19 cellular contexts compared by ENCODE assay signal in genomic region chr3:30408105-30408557, GRCh38.
A peak's percentile ranks its signal among the peaks of the same experiment; 100 is the strongest.
DNase-seq lines count a peak whose midpoint lies in the region; ATAC-seq and TF ChIP-seq lines count a peak whose summit lies in the region.
"Had no signal": no experiment of that assay in that cellular context is flagged by ENCODE, and none has a peak within 500 bp of the region (broad histone marks: within the 10 kb centered on the region; RNA-seq: fewer than 3 reads in every experiment).

No MANE protein-coding gene starts in this region.

- dilution Hi-C loops in mammary epithelial cell (cut with HindIII; ENCODE audit: low sequenced_read_pairs) = no loop called here

- H3K79me2 ChIP-seq in mammary epithelial cell (ENCODE audit: insufficient read depth, low read length) = no peaks in the 10 kb centered on the region

- no peaks in the 10 kb centered on the region for H3K9me3 ChIP-seq in mammary epithelial cell (replicated peaks; ENCODE audit: insufficient read depth, low read length)

- WGBS in mammary epithelial cell (ENCODE audit: low coverage, missing lambda C conversion rate) = 71% methylated on average over 2 of the region's 2 CpGs

- no peak overlapping the region for H3K27ac Mint-ChIP-seq in neural crest cell (ENCODE audit: unreplicated experiment)
- H3K27ac Mint-ChIP-seq in T-helper 2 cell treated with Interferon-gamma antibody and Interleukin-4, amounts not matched to agents 5 μg/mL and 100 μg/mL, for 36 hours = no peak overlapping the region
- H3K27ac Mint-ChIP-seq in activated CD4-positive, alpha-beta memory T cell treated with anti-CD3 and anti-CD28 coated beads, Interleukin-2, amount 10 ng/mL, durations not matched to agents 7 days and 5 days = no peak overlapping the region
- H3K27ac Mint-ChIP-seq: activated naive CD4-positive, alpha-beta T cell treated with anti-CD3 and anti-CD28 coated beads, Interleukin-2, amount 10 ng/mL, durations not matched to agents 7 days and 5 days; effector memory CD8-positive, alpha-beta T cell; IgD-negative memory B cell; stimulated activated memory B cell treated with anti-CD40 and anti-IgM and Interleukin-4, amounts not matched to agents 10 μg/mL and 1 μg/mL and 100 μg/mL, for 72 hours had no signal

- no peak overlapping the region for H3K4me3 ChIP-seq in mammary epithelial cell (replicated peaks in 1 of 3; ENCODE audit: insufficient read depth in 1 of 3, low read depth in 2 of 3, low read length in 3 of 3)
- H3K4me3 ChIP-seq: GM12878, skin epidermis had no signal

- no peaks in the 10 kb centered on the region for H3K27me3 Mint-ChIP-seq in neural crest cell (ENCODE audit: low read depth)
- no peaks in the 10 kb centered on the region for H3K27me3 Mint-ChIP-seq in T-helper 2 cell treated with Interferon-gamma antibody and Interleukin-4, amounts not matched to agents 5 μg/mL and 100 μg/mL, for 36 hours (ENCODE audit: low read depth)
- H3K27me3 Mint-ChIP-seq in activated CD4-positive, alpha-beta memory T cell treated with anti-CD3 and anti-CD28 coated beads, Interleukin-2, amount 10 ng/mL, durations not matched to agents 7 days and 5 days = no peaks in the 10 kb centered on the region
- H3K27me3 Mint-ChIP-seq: activated naive CD4-positive, alpha-beta T cell treated with anti-CD3 and anti-CD28 coated beads, Interleukin-2, amount 10 ng/mL, durations not matched to agents 7 days and 5 days; IgD-negative memory B cell; stimulated activated memory B cell treated with anti-CD40 and anti-IgM and Interleukin-4, amounts not matched to agents 10 μg/mL and 1 μg/mL and 100 μg/mL, for 72 hours had no signal

- in situ Hi-C loops in KBM-7 (cut with MboI; ENCODE audit: low pct_unique_long_range_greater_than_20kb, low sequenced_read_pairs) = no loop called here
- in situ Hi-C loops in mammary epithelial cell (cut with MboI; ENCODE audit: low sequenced_read_pairs in 2 of 2) = no loop called here

- BruUV-seq in mammary epithelial cell (replicated peaks; lab: Mats Ljungman, UMichigan) = no TSS peak

- peak overlapping the region; percentile 54 for H2AFZ ChIP-seq in mammary epithelial cell (ENCODE audit: low read depth, low read length)

- ATAC-seq in HG03095 (IDR thresholded peaks at IDR 0.05; ENCODE audit: unreplicated experiment) = no peak
- ATAC-seq: activated CD4-positive, CD25-positive, alpha-beta regulatory T cell treated with anti-CD3 and anti-CD28 coated beads, Interleukin-2, amount 50 U/mL, for 24 hours; effector memory CD8-positive, alpha-beta T cell; GM12878; stimulated activated memory B cell treated with anti-CD40 and anti-IgM and Interleukin-4, amounts not matched to agents 10 μg/mL and 1 μg/mL and 100 μg/mL, for 72 hours had no signal

- no peaks in the 10 kb centered on the region for H3K36me3 ChIP-seq in mammary epithelial cell (ENCODE audit: insufficient read depth, low read length)

- DNase-seq in CMK (ENCODE audit: low read depth) (peak; percentile 34), KBM-7 (peak; percentile 9), mammary epithelial cell (no peak), neural crest cell (ENCODE audit: low read depth, low spot score) (no peak), germinal center (ENCODE audit: low spot score) (no peak)
- no peak for DNase-seq in T-helper 2 cell treated with Interferon-gamma antibody and Interleukin-4, amounts not matched to agents 5 μg/mL and 100 μg/mL, for 36 hours (ENCODE audit: low spot score)
- DNase-seq in activated CD4-positive, alpha-beta memory T cell treated with anti-CD3 and anti-CD28 coated beads, Interleukin-2, amount 10 ng/mL, durations not matched to agents 7 days and 5 days = no peak
- DNase-seq: activated naive CD4-positive, alpha-beta T cell treated with anti-CD3 and anti-CD28 coated beads, Interleukin-2, amount 10 ng/mL, durations not matched to agents 7 days and 5 days; effector memory CD8-positive, alpha-beta T cell; NCI-H774; nucleus accumbens; T-helper 1 cell had no signal

- peaks cover 2% of the 10 kb centered on the region for H3K9me3 Mint-ChIP-seq in neural crest cell
- H3K9me3 Mint-ChIP-seq in T-helper 2 cell treated with Interferon-gamma antibody and Interleukin-4, amounts not matched to agents 5 μg/mL and 100 μg/mL, for 36 hours = peaks cover 22% of the 10 kb centered on the region
- peaks cover 21% of the 10 kb centered on the region for H3K9me3 Mint-ChIP-seq in activated CD4-positive, alpha-beta memory T cell treated with anti-CD3 and anti-CD28 coated beads, Interleukin-2, amount 10 ng/mL, durations not matched to agents 7 days and 5 days
- H3K9me3 Mint-ChIP-seq: effector memory CD8-positive, alpha-beta T cell had no signal

- intact Hi-C loops in mammary epithelial cell (cut with micrococcal nuclease) = loop anchor here (10.0 kb wide), 1 partner anchor 217 kb away; no protein-coding TSS in a partner anchor

- H4K20me1 ChIP-seq in mammary epithelial cell (ENCODE audit: insufficient read depth, low read length) = no peaks in the 10 kb centered on the region

- H3K4me1 ChIP-seq in mammary epithelial cell (ENCODE audit: insufficient read depth, low read length) = no peaks in the 10 kb centered on the region

- no peaks in the 10 kb centered on the region for H3K4me1 Mint-ChIP-seq in neural crest cell
- H3K4me1 Mint-ChIP-seq in T-helper 2 cell treated with Interferon-gamma antibody and Interleukin-4, amounts not matched to agents 5 μg/mL and 100 μg/mL, for 36 hours (ENCODE audit: low read depth) = no peaks in the 10 kb centered on the region
- no peaks in the 10 kb centered on the region for H3K4me1 Mint-ChIP-seq in activated CD4-positive, alpha-beta memory T cell treated with anti-CD3 and anti-CD28 coated beads, Interleukin-2, amount 10 ng/mL, durations not matched to agents 7 days and 5 days
- H3K4me1 Mint-ChIP-seq: activated naive CD4-positive, alpha-beta T cell treated with anti-CD3 and anti-CD28 coated beads, Interleukin-2, amount 10 ng/mL, durations not matched to agents 7 days and 5 days; IgD-negative memory B cell; stimulated activated memory B cell treated with anti-CD40 and anti-IgM and Interleukin-4, amounts not matched to agents 10 μg/mL and 1 μg/mL and 100 μg/mL, for 72 hours had no signal

- no peak overlapping the region for H3K9ac ChIP-seq in mammary epithelial cell (ENCODE audit: insufficient read depth, low read length)

- CTCF ChIA-PET in mammary epithelial cell (lab: Charles Lee; ENCODE audit: low non-redundant PET) = no interaction called here
- CTCF ChIA-PET in activated CD4-positive, alpha-beta memory T cell treated with anti-CD3 and anti-CD28 coated beads, Interleukin-2, amount 10 ng/mL, durations not matched to agents 7 days and 5 days (lab: Charles Lee) = no interaction called here

- POLR2A ChIA-PET in activated CD4-positive, alpha-beta memory T cell treated with anti-CD3 and anti-CD28 coated beads, Interleukin-2, amount 10 ng/mL, durations not matched to agents 7 days and 5 days (lab: Charles Lee) = no interaction called here

- H3K27ac ChIP-seq in mammary epithelial cell (ENCODE audit: insufficient read depth, low read depth, low read length) = no peak overlapping the region
- H3K27ac ChIP-seq: RWPE1, skin epidermis had no signal

- no peak overlapping the region for H3K4me3 Mint-ChIP-seq in neural crest cell
- no peak overlapping the region for H3K4me3 Mint-ChIP-seq in T-helper 2 cell treated with Interferon-gamma antibody and Interleukin-4, amounts not matched to agents 5 μg/mL and 100 μg/mL, for 36 hours
- H3K4me3 Mint-ChIP-seq in activated CD4-positive, alpha-beta memory T cell treated with anti-CD3 and anti-CD28 coated beads, Interleukin-2, amount 10 ng/mL, durations not matched to agents 7 days and 5 days = no peak overlapping the region
- H3K4me3 Mint-ChIP-seq: activated naive CD4-positive, alpha-beta T cell treated with anti-CD3 and anti-CD28 coated beads, Interleukin-2, amount 10 ng/mL, durations not matched to agents 7 days and 5 days; effector memory CD8-positive, alpha-beta T cell; IgD-negative memory B cell; stimulated activated memory B cell treated with anti-CD40 and anti-IgM and Interleukin-4, amounts not matched to agents 10 μg/mL and 1 μg/mL and 100 μg/mL, for 72 hours had no signal

- no peak overlapping the region for H3K4me2 ChIP-seq in mammary epithelial cell (ENCODE audit: insufficient read depth, low read depth, low read length)

- TF ChIP-seq CTCF in mammary epithelial cell (conservative IDR thresholded peaks at IDR 0.05 in 1 of 2, IDR thresholded peaks at IDR 0.05 in 1 of 2; ENCODE audit: extremely low read depth in 1 of 2, insufficient read depth in 1 of 2, low read depth in 1 of 2, low read length in 2 of 2) (peak in 1 of 2 donors; percentile 7), neural crest cell (conservative IDR thresholded peaks at IDR 0.05) (peak; percentile 34)

- H3K27me3 ChIP-seq in mammary epithelial cell (ENCODE audit: insufficient read depth, low read length) = no peaks in the 10 kb centered on the region

- H3K36me3 Mint-ChIP-seq in neural crest cell (ENCODE audit: low read depth) = peaks cover 2% of the 10 kb centered on the region
- H3K36me3 Mint-ChIP-seq in T-helper 2 cell treated with Interferon-gamma antibody and Interleukin-4, amounts not matched to agents 5 μg/mL and 100 μg/mL, for 36 hours (ENCODE audit: low read depth) = peaks cover 4% of the 10 kb centered on the region
- H3K36me3 Mint-ChIP-seq in activated CD4-positive, alpha-beta memory T cell treated with anti-CD3 and anti-CD28 coated beads, Interleukin-2, amount 10 ng/mL, durations not matched to agents 7 days and 5 days (ENCODE audit: low read depth) = peaks cover 9% of the 10 kb centered on the region

Comparison
In these comparisons a context has a peak if more than half of its experiments do, and no peak if none do; other contexts are left out.
1. DNase-seq: peak in CMK (single experiment) and KBM-7 (single experiment); none in mammary epithelial cell (single experiment), neural crest cell (single experiment), T-helper 2 cell treated with Interferon-gamma antibody and Interleukin-4, amounts not matched to agents 5 μg/mL and 100 μg/mL, for 36 hours (single experiment), germinal center (single experiment) and activated CD4-positive, alpha-beta memory T cell treated with anti-CD3 and anti-CD28 coated beads, Interleukin-2, amount 10 ng/mL, durations not matched to agents 7 days and 5 days (single experiment).